In genomic region chr7:134689565-134689964, GRCh38 we compare ENCODE assay signal across 8 cellular contexts. TPM values are rescaled to one million over a fixed set of nuclear protein-coding genes. Genes with fewer than 3 reads are reported as not detected.
A peak's percentile ranks its signal among the peaks of the same experiment; 100 is the strongest.
DNase-seq lines count a peak whose midpoint lies in the region; ATAC-seq and TF ChIP-seq lines count a peak whose summit lies in the region.
"Not testable (repeated sequence)": the region's sequence is repeated elsewhere in the genome, so short reads cannot be mapped to it uniquely, and the experiment has no call there.

No MANE protein-coding gene starts in this region.

- DNase-seq in ascending aorta (ENCODE audit: low spot score in 2 of 2); esophagus muscularis mucosa (ENCODE audit: extremely low spot score); left ventricle myocardium inferior; gastrocnemius medialis; suprapubic skin (ENCODE audit: low spot score in 2 of 2); aorta: not testable (repeated sequence)

- H3K27ac ChIP-seq in ascending aorta, result peak overlapping the region; percentile 95
- peak overlapping the region; percentile 78 to 84 (median 82) for H3K27ac ChIP-seq in esophagus muscularis mucosa (replicated peaks in 1 of 4)
- peak overlapping the region; percentile 56 for H3K27ac ChIP-seq in left ventricle myocardium inferior (replicated peaks)
- H3K27ac ChIP-seq in muscle layer of colon (ENCODE audit: low read depth, low read length), result peak overlapping the region; percentile 81
- H3K27ac ChIP-seq in gastrocnemius medialis, result peak overlapping the region in 3 of 4 donors; percentile 9 to 37 (median 24)
- not testable (repeated sequence) for H3K27ac ChIP-seq in suprapubic skin
- H3K27ac ChIP-seq in aorta (ENCODE audit: low read depth in 1 of 2, low read length in 2 of 2), result peak overlapping the region; percentile 30 to 48

- 63% methylated on average over 6 of the region's 6 CpGs for WGBS in esophagus muscularis mucosa
- 57% methylated on average over 6 of the region's 6 CpGs for WGBS in suprapubic skin
- 9 to 13% methylated on average over 6 of the region's 6 CpGs for WGBS in aorta, 2 donors

- not testable (repeated sequence) for H3K79me2 ChIP-seq in Loucy (ENCODE audit: insufficient read depth, low read length)

- not testable (repeated sequence) for TF ChIP-seq CTCF in Loucy (conservative IDR thresholded peaks at IDR 0.05; ENCODE audit: low read length); ascending aorta (IDR thresholded peaks at IDR 0.05); esophagus muscularis mucosa (IDR thresholded peaks at IDR 0.05); left ventricle myocardium inferior (IDR thresholded peaks at IDR 0.05; ENCODE audit: borderline replicate concordance); gastrocnemius medialis (IDR thresholded peaks at IDR 0.05 in 4 of 5, conservative IDR thresholded peaks at IDR 0.05 in 1 of 5); suprapubic skin (IDR thresholded peaks at IDR 0.05)

- H4K20me1 ChIP-seq in Loucy (ENCODE audit: insufficient read depth, low read length, poor library complexity, severe bottlenecking), result not testable (repeated sequence)

- H3K9me3 ChIP-seq in Loucy (ENCODE audit: insufficient read depth, low read depth, low read length); ascending aorta; esophagus muscularis mucosa; left ventricle myocardium inferior (replicated peaks); muscle layer of colon (ENCODE audit: low read length); gastrocnemius medialis; suprapubic skin; aorta (ENCODE audit: control insufficient read depth, low read length): not testable (repeated sequence)

- H3K4me2 ChIP-seq in Loucy (ENCODE audit: low read depth, low read length, poor library complexity, severe bottlenecking), result not testable (repeated sequence)

- not testable (repeated sequence) for H3K9ac ChIP-seq in Loucy (ENCODE audit: low read depth, low read length, poor library complexity, severe bottlenecking); muscle layer of colon (ENCODE audit: low read length)

- H3K9me2 ChIP-seq in Loucy (replicated peaks; ENCODE audit: low read depth, low read length), result not testable (repeated sequence)

- not testable (repeated sequence) for TF ChIP-seq POLR2A in esophagus muscularis mucosa (IDR thresholded peaks at IDR 0.05; ENCODE audit: low read depth); gastrocnemius medialis (IDR thresholded peaks at IDR 0.05); suprapubic skin (IDR thresholded peaks at IDR 0.05)

- H3K4me1 ChIP-seq in Loucy (ENCODE audit: insufficient read depth, low read length, poor library complexity, severe bottlenecking); gastrocnemius medialis: not testable (repeated sequence)
- H3K4me1 ChIP-seq in ascending aorta, result peaks cover 12 to 41% of the 10 kb centered on the region in 2 donors
- H3K4me1 ChIP-seq in esophagus muscularis mucosa, result peaks cover 14 to 68% (median 49%) of the 10 kb centered on the region in 4 donors
- H3K4me1 ChIP-seq in left ventricle myocardium inferior, result peaks cover 13% of the 10 kb centered on the region
- H3K4me1 ChIP-seq in muscle layer of colon (ENCODE audit: insufficient read depth, low read length), result peaks cover 22% of the 10 kb centered on the region
- H3K4me1 ChIP-seq in suprapubic skin, result peaks cover 30% of the 10 kb centered on the region
- H3K4me1 ChIP-seq in aorta (ENCODE audit: control insufficient read depth in 1 of 2, insufficient read depth in 2 of 2, low read length in 2 of 2), result peaks cover 4 to 14% of the 10 kb centered on the region in 2 donors

- intact Hi-C loops in ascending aorta (cut with DNase I), result loop anchor here (5.0 to 10.0 kb wide), 3 partner anchors 263 to 875 kb away; no protein-coding TSS in a partner anchor
- intact Hi-C loops in esophagus muscularis mucosa (cut with DNase I), result loop anchor here (10.0 kb wide), 1 partner anchor 565 kb away; no protein-coding TSS in a partner anchor
- intact Hi-C loops in left ventricle myocardium inferior (cut with micrococcal nuclease), result loop anchor here (5.0 kb wide), 1 partner anchor 258 kb away; no protein-coding TSS in a partner anchor
- intact Hi-C loops in gastrocnemius medialis (cut with DNase I; ENCODE audit: low total_unique reads), result not testable (repeated sequence)
- intact Hi-C loops in aorta (cut with DNase I), result loop anchor here in 1 of 2 donors (5.0 to 10.0 kb wide), 3 partner anchors 268 to 585 kb away; partner anchors contain the start of gene CYREN

- in situ Hi-C loops in gastrocnemius medialis (cut with MboI; ENCODE audit: low sequenced_read_pairs in 4 of 4), result loop anchor here in 3 of 4 donors (10.0 to 25.0 kb wide), 2 partner anchors 265 to 273 kb away; no protein-coding TSS in a partner anchor

- peak overlapping the region; percentile 42; the same call in 1 of the 2 replicates for H2AFZ ChIP-seq in Loucy (ENCODE audit: low read length)

- TF ChIP-seq EP300 in esophagus muscularis mucosa (IDR thresholded peaks at IDR 0.05); suprapubic skin (IDR thresholded peaks at IDR 0.05): not testable (repeated sequence)

- H3K27me3 ChIP-seq in Loucy (ENCODE audit: insufficient read depth, low read length, poor library complexity, severe bottlenecking); ascending aorta; esophagus muscularis mucosa; left ventricle myocardium inferior (ENCODE audit: low read depth); muscle layer of colon (ENCODE audit: control insufficient read depth in 1 of 2, insufficient read depth in 2 of 2, low read length in 2 of 2); gastrocnemius medialis; suprapubic skin; aorta (ENCODE audit: control insufficient read depth in 1 of 2, insufficient read depth in 2 of 2, low read length in 1 of 2): not testable (repeated sequence)

- H3K4me3 ChIP-seq in Loucy (ENCODE audit: low read length, poor library complexity, severe bottlenecking), result not testable (repeated sequence)
- H3K4me3 ChIP-seq in ascending aorta (peak overlapping the region; percentile 48 to 68), esophagus muscularis mucosa (peak overlapping the region; percentile 32 to 49 (median 42)), left ventricle myocardium inferior (peak overlapping the region; percentile 50), muscle layer of colon (ENCODE audit: low read depth in 1 of 2, low read length in 2 of 2) (peak overlapping the region in 1 of 2 donors; percentile 14), gastrocnemius medialis (peak overlapping the region in 3 of 4 donors; percentile 40 to 41 (median 40)), suprapubic skin (peak overlapping the region; percentile 21), aorta (ENCODE audit: low read length in 2 of 2) (peak overlapping the region; percentile 31 to 59)

- ATAC-seq in gastrocnemius medialis; aorta (ENCODE audit: low FRiP score): not testable (repeated sequence)

- H3F3A ChIP-seq in Loucy (ENCODE audit: low read depth), result not testable (repeated sequence)

- H3K36me3 ChIP-seq in Loucy (ENCODE audit: insufficient read depth, low read length); ascending aorta; esophagus muscularis mucosa; left ventricle myocardium inferior; muscle layer of colon (ENCODE audit: insufficient read depth, low read length); gastrocnemius medialis; suprapubic skin; aorta (ENCODE audit: control insufficient read depth in 1 of 2, insufficient read depth in 2 of 2, low read length in 1 of 2): not testable (repeated sequence)

RNA-seq across cellular contexts. Expression of gene BPGM, which starts 42.9 kb away (rescaled TPM):
- 19.2 TPM for total RNA-seq in ascending aorta
- 10 to 100 TPM; 19.1 to 29.4 (median 22.7) TPM for total RNA-seq in esophagus muscularis mucosa
- total RNA-seq in left ventricle myocardium inferior, result 13.9 TPM
- 10 to 100 TPM; 11.3 to 24.5 (median 13.6) TPM for total RNA-seq in gastrocnemius medialis
- 10 to 100 TPM in 3 of 4 donors, 1 to 10 TPM in 1; 9.8 to 13.3 (median 12.5) TPM for total RNA-seq in suprapubic skin
- 10 to 100 TPM; 10.5 to 15.7 TPM for total RNA-seq in aorta
- polyA plus RNA-seq in aorta, result 10 to 100 TPM; 18.2 to 27.7 TPM
